In the genomic region with DNA sequence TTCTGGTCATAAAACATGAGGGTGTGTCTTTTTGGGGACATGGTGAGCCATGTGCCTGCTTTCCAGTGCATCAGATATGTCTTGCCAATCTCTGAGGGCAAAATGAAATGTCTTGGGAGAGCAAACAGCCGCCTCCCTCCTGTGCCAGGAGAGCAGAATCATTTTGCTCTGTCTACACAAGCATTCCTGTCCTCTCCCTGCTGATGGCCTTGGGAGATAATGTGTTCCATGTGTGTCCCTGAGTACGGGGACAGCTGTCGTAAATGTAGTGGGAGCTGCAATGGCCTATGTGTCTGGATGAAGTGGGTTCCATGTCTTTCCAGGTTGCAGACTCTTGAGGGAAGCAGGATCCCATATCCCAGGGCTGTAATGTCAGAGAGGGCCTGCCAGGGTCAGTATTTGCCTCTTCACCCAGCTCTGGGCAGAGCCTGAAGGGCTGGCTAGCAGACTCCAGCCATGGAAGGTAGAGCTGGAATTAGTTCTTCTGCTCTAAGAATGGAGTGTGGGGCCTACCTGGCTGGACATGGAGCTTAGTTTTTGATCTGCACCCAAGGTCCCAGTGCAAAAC, we compare ENCODE assay signal across 22 cellular contexts. TPM values are rescaled to one million over a fixed set of nuclear protein-coding genes. Genes with fewer than 3 reads are reported as not detected.
DNase-seq lines count a peak whose midpoint lies in the region; ATAC-seq, FAIRE-seq and TF ChIP-seq lines count a peak whose summit lies in the region.
"Had no signal": no experiment of that assay in that cellular context is flagged by ENCODE, and none has a peak within 500 bp of the region (broad histone marks: within the 10 kb centered on the region; RNA-seq: fewer than 3 reads in every experiment).

No MANE protein-coding gene starts in this region.

- H3K27me3 Mint-ChIP-seq in MCF 10A (ENCODE audit: insufficient read depth, unreplicated experiment), result no peaks in the 10 kb centered on the region

- in situ Hi-C loops in mammary epithelial cell (cut with MboI; ENCODE audit: low sequenced_read_pairs in 2 of 2), result no loop called here
- in situ Hi-C loops in HepG2 (cut with HindIII; ENCODE audit: extremely low pct_ligation_motif_present, low pct_unique_long_range_greater_than_20kb), result no loop called here
- in situ Hi-C loops in GM13976 (cut with MboI; ENCODE audit: low sequenced_read_pairs, unreplicated experiment), result no loop called here

- 94% methylated on average over 3 of the region's 3 CpGs for WGBS in mammary epithelial cell (ENCODE audit: low coverage, missing lambda C conversion rate)
- 29 to 66% (median 61%) methylated on average over 3 of the region's 3 CpGs for WGBS in adrenal gland, 4 donors
- 7% methylated on average over 3 of the region's 3 CpGs for WGBS in HepG2 (ENCODE audit: low lambda C conversion rate)
- WGBS in spleen, 5 donors, result 64 to 86% (median 69%) methylated on average over 3 of the region's 3 CpGs

- POLR2A ChIA-PET in MCF 10A (lab: Yijun Ruan, JAX), result interaction anchor here (0.5 to 6.2 kb wide), 13 partner anchors 12 to 818 kb away, joined by 3 to 91 read pairs (median 4); partner anchors contain the start of gene MAFB
- POLR2A ChIA-PET in HepG2 (lab: Yijun Ruan, JAX), result no interaction called here

- peak overlapping the region; percentile 80 for H3K27ac Mint-ChIP-seq in MCF 10A (ENCODE audit: low read depth, unreplicated experiment)
- H3K27ac Mint-ChIP-seq: B cell, IgD-negative memory B cell had no signal

- H3K4me3 ChIP-seq in mammary epithelial cell (replicated peaks in 1 of 3; ENCODE audit: insufficient read depth in 1 of 3, low read depth in 2 of 3, low read length in 3 of 3) (no peak overlapping the region), adrenal gland (no peak overlapping the region), HepG2 (replicated peaks in 1 of 3; ENCODE audit: insufficient read depth in 1 of 3, low read depth in 2 of 3, low read length in 3 of 3) (no peak overlapping the region), spleen (no peak overlapping the region)
- H3K4me3 ChIP-seq: GM23248, HAP-1 had no signal

- intact Hi-C loops in MCF 10A (cut with micrococcal nuclease), result no loop called here
- intact Hi-C loops in mammary epithelial cell (cut with micrococcal nuclease), result no loop called here
- intact Hi-C loops in adrenal gland (cut with DNase I), result no loop called here
- intact Hi-C loops in HepG2 (cut with micrococcal nuclease; ENCODE audit: unreplicated experiment), result no loop called here
- intact Hi-C loops in spleen (cut with DNase I; ENCODE audit: low total_unique reads), result loop anchor here (5.0 kb wide), 1 partner anchor 39 kb away; the partner anchor contains the start of gene MAFB

- H2AFZ ChIP-seq in mammary epithelial cell (ENCODE audit: low read depth, low read length) (no peak overlapping the region), HepG2 (ENCODE audit: low read length) (no peak overlapping the region)
- H2AFZ ChIP-seq: GM23248 had no signal

- H3K9me3 ChIP-seq in mammary epithelial cell (replicated peaks; ENCODE audit: insufficient read depth, low read length) (no peaks in the 10 kb centered on the region), adrenal gland (replicated peaks in 1 of 3) (no peaks in the 10 kb centered on the region), HepG2 (ENCODE audit: low read length) (no peaks in the 10 kb centered on the region), spleen (no peaks in the 10 kb centered on the region)
- H3K9me3 ChIP-seq: HAP-1 had no signal

- BruUV-seq in MCF 10A (replicated peaks; lab: Mats Ljungman, UMichigan), result no TSS peak
- no TSS peak for BruUV-seq in mammary epithelial cell (replicated peaks; lab: Mats Ljungman, UMichigan)
- no TSS peak for BruUV-seq in HepG2 (replicated peaks; lab: Mats Ljungman, UMichigan)

- H3K9me3 Mint-ChIP-seq in MCF 10A (ENCODE audit: unreplicated experiment), result no peaks in the 10 kb centered on the region

- H3K4me1 ChIP-seq in mammary epithelial cell (ENCODE audit: insufficient read depth, low read length) (peaks cover 16% of the 10 kb centered on the region), adrenal gland (replicated peaks in 1 of 2) (peaks cover 10 to 33% of the 10 kb centered on the region in 2 donors), HepG2 (ENCODE audit: insufficient read depth, low read length) (peaks cover 9% of the 10 kb centered on the region; the same call in 1 of the 2 replicates), spleen (peaks cover 5 to 64% (median 53%) of the 10 kb centered on the region in 6 donors)
- H3K4me1 ChIP-seq: HAP-1 had no signal

- H3K4me2 ChIP-seq in mammary epithelial cell (ENCODE audit: insufficient read depth, low read depth, low read length), result no peak overlapping the region
- no peak overlapping the region for H3K4me2 ChIP-seq in HepG2 (ENCODE audit: low read depth, low read length)

- no peak for TF ChIP-seq POLR2A in adrenal gland (IDR thresholded peaks at IDR 0.05)
- no peak for TF ChIP-seq POLR2A in HepG2 (IDR thresholded peaks at IDR 0.05; ENCODE audit: insufficient read depth in 1 of 2, low read depth in 2 of 2, low read length in 2 of 2)
- no peak for TF ChIP-seq POLR2A in spleen (IDR thresholded peaks at IDR 0.05)

- dilution Hi-C loops in mammary epithelial cell (cut with HindIII; ENCODE audit: low sequenced_read_pairs), result no loop called here

- H3K36me3 Mint-ChIP-seq in MCF 10A (ENCODE audit: insufficient read depth, unreplicated experiment), result no peaks in the 10 kb centered on the region

- no peaks in the 10 kb centered on the region for H4K20me1 ChIP-seq in mammary epithelial cell (ENCODE audit: insufficient read depth, low read length)
- no peaks in the 10 kb centered on the region for H4K20me1 ChIP-seq in HepG2 (ENCODE audit: insufficient read depth, low read length)

- peaks cover 44% of the 10 kb centered on the region for H3K4me1 Mint-ChIP-seq in MCF 10A (ENCODE audit: insufficient read depth, unreplicated experiment)
- H3K4me1 Mint-ChIP-seq: B cell had no signal

- TF ChIP-seq CTCF in MCF 10A (IDR thresholded peaks at IDR 0.05; ENCODE audit: unreplicated experiment), result no peak
- TF ChIP-seq CTCF in mammary epithelial cell (conservative IDR thresholded peaks at IDR 0.05 in 1 of 2, IDR thresholded peaks at IDR 0.05 in 1 of 2; ENCODE audit: extremely low read depth in 1 of 2, insufficient read depth in 1 of 2, low read depth in 1 of 2, low read length in 2 of 2), result no peak
- TF ChIP-seq CTCF in adrenal gland (IDR thresholded peaks at IDR 0.05), result no peak
- peak; percentile 33 for TF ChIP-seq CTCF in HepG2 (CRISPR knock-in tag; IDR thresholded peaks at IDR 0.05)
- no peak for TF ChIP-seq CTCF in spleen (IDR thresholded peaks at IDR 0.05 in 8 of 11, conservative IDR thresholded peaks at IDR 0.05 in 3 of 11)
- no peak for TF ChIP-seq CTCF in GM13976 (IDR thresholded peaks at IDR 0.05; ENCODE audit: borderline replicate concordance, control extremely low read depth, extremely low read depth, insufficient read depth, missing control alignments)

- H3K79me2 ChIP-seq in mammary epithelial cell (ENCODE audit: insufficient read depth, low read length) (no peaks in the 10 kb centered on the region), HepG2 (ENCODE audit: insufficient read depth, low read length) (no peaks in the 10 kb centered on the region)

- H3K27ac ChIP-seq in mammary epithelial cell (ENCODE audit: insufficient read depth, low read depth, low read length), result no peak overlapping the region
- peak overlapping the region in 1 of 5 donors; percentile 35 for H3K27ac ChIP-seq in adrenal gland
- no peak overlapping the region for H3K27ac ChIP-seq in HepG2 (ENCODE audit: extremely low read length, insufficient read depth, low read length)
- peak overlapping the region in 5 of 8 donors; percentile 53 to 77 (median 75) for H3K27ac ChIP-seq in spleen
- H3K27ac ChIP-seq: GM23248 had no signal

- TF ChIP-seq EP300 in HepG2 (IDR thresholded peaks at IDR 0.05; ENCODE audit: low read depth in 2 of 2, low read length in 2 of 2) (no peak), HepG2 (CRISPR knock-in tag; IDR thresholded peaks at IDR 0.05; ENCODE audit: borderline replicate concordance) (no peak)

- H3K27me3 ChIP-seq in mammary epithelial cell (ENCODE audit: insufficient read depth, low read length) (no peaks in the 10 kb centered on the region), adrenal gland (no peaks in the 10 kb centered on the region), HepG2 (ENCODE audit: control insufficient read depth in 1 of 2, insufficient read depth in 2 of 2, low read length in 2 of 2) (no peaks in the 10 kb centered on the region; a peak in 1 of 5 replicates), spleen (replicated peaks in 1 of 7) (peaks cover 0 to 7% (median 0%) of the 10 kb centered on the region in 7 donors)

- no peak for FAIRE-seq in HepG2 (lab: Jason Lieb, UNC)
- FAIRE-seq: A204.1, D721Med had no signal

- no peak for DNase-seq in MCF 10A (ENCODE audit: unreplicated experiment)
- DNase-seq in mammary epithelial cell, result no peak
- peak in 6 of 7 donors; percentile 42 to 72 (median 63) for DNase-seq in adrenal gland
- DNase-seq in HepG2 (ENCODE audit: low spot score), result peak; percentile 49
- no peak for DNase-seq in spleen
- no peak for DNase-seq in hippocampal formation (lab: John Stamatoyannopoulos, UW)
- DNase-seq in GM13976 (ENCODE audit: low spot score), result no peak
- DNase-seq: EL, GF-D8, GM23248, NCI-H1694 treated with DMSO at 0.1 percent for 48 hours, NCI-H2081 treated with DMSO at 0.1 percent for 48 hours, NCI-H2171 treated with DMSO at 0.1 percent for 48 hours, NCI-H524 treated with DMSO at 0.1 percent for 48 hours, NCI-H82, Right ventricle myocardium superior had no signal

- H3K36me3 ChIP-seq in mammary epithelial cell (ENCODE audit: insufficient read depth, low read length), result no peaks in the 10 kb centered on the region
- H3K36me3 ChIP-seq in adrenal gland (replicated peaks in 1 of 2), result no peaks in the 10 kb centered on the region
- H3K36me3 ChIP-seq in HepG2 (replicated peaks in 1 of 2; ENCODE audit: control insufficient read depth in 1 of 2, insufficient read depth in 2 of 2, low read length in 2 of 2), result no peaks in the 10 kb centered on the region
- no peaks in the 10 kb centered on the region for H3K36me3 ChIP-seq in spleen
- H3K36me3 ChIP-seq: HAP-1 had no signal

- CTCF ChIA-PET in MCF 10A (lab: Yijun Ruan, JAX), result interaction anchor here (0.6 to 5.5 kb wide), 14 partner anchors 12 to 1600 kb away, joined by 3 to 48 read pairs (median 4); partner anchors contain the start of gene MAFB
- CTCF ChIA-PET in mammary epithelial cell (lab: Charles Lee; ENCODE audit: low non-redundant PET), result no interaction called here
- CTCF ChIA-PET in HepG2 (lab: Yijun Ruan, JAX; ENCODE audit: low intra/inter-chr PET ratio, low total read pairs), result no interaction called here

- TF ChIP-seq RAD21 in HepG2 (CRISPR knock-in tag; IDR thresholded peaks at IDR 0.05), result 0 out of 2 replicates have a peak, but pooled peaks have one; percentile 32

- H3K9ac ChIP-seq in mammary epithelial cell (ENCODE audit: insufficient read depth, low read length) (no peak overlapping the region), HepG2 (ENCODE audit: insufficient read depth, low read depth, low read length) (no peak overlapping the region)
- H3K9ac ChIP-seq: GM23248 had no signal

- ATAC-seq in HepG2 (peak; percentile 77), HG03521 (IDR thresholded peaks at IDR 0.05; ENCODE audit: unreplicated experiment) (no peak)

- no peak overlapping the region for H3K4me3 Mint-ChIP-seq in MCF 10A (ENCODE audit: unreplicated experiment)
- H3K4me3 Mint-ChIP-seq: B cell, IgD-negative memory B cell had no signal

RNA-seq across cellular contexts. Expression of gene MAFB, which starts 40.4 kb away (rescaled TPM):
- 15.9 and 19.7 TPM in 2 replicates for total RNA-seq in MCF 10A (2022)
- total RNA-seq in mammary epithelial cell, result 1 to 10 TPM in 1 of 2 donors, under 1 TPM in 1; 0.47 to 6.5 TPM
- 0.16 TPM for polyA plus RNA-seq in mammary epithelial cell
- not detected for polyA minus RNA-seq in mammary epithelial cell
- total RNA-seq in adrenal gland, result 10 to 100 TPM; 33.9 to 79.0 (median 47.5) TPM
- polyA plus RNA-seq in adrenal gland, result 10 to 100 TPM in 2 of 3 donors, 1 to 10 TPM in 1; 7.5 to 16.3 (median 12.4) TPM
- 0.11 and 0.18 TPM in 2 replicates for total RNA-seq in HepG2 (2016; rRNA removed; fragmentation: Illumina TruSeq; extraction: Trizol)
- total RNA-seq in HepG2 (2016; cell fraction: cytosol; rRNA removed; fragmentation: Illumina TruSeq; extraction: Trizol; ENCODE audit: low read depth), result not detected in 2 replicates
- 0.06 and 0.27 TPM in 2 replicates for total RNA-seq in HepG2 (2016; cell fraction: insoluble cytoplasmic fraction; rRNA removed; fragmentation: Illumina TruSeq; extraction: Trizol)
- 0.03 and 0.09 TPM in 2 replicates for total RNA-seq in HepG2 (2016; cell fraction: membrane; rRNA removed; fragmentation: Illumina TruSeq; extraction: Trizol)
- 0.13 and 0.25 TPM in 2 replicates for total RNA-seq in HepG2 (2016; cell fraction: nucleus; rRNA removed; fragmentation: Illumina TruSeq; extraction: Trizol)
- 0.08 and 0.14 TPM in 2 replicates for polyA plus RNA-seq in HepG2 (2011; rRNA removed)
- 0.04 and 0.10 TPM in 2 replicates for polyA plus RNA-seq in HepG2 (2011; cell fraction: cytosol; rRNA removed)
- polyA plus RNA-seq in HepG2 (2011; cell fraction: nucleus; rRNA removed), result 0.14 and 0.24 TPM in 2 replicates
- polyA plus RNA-seq in HepG2 (2012), result 0.11 and 0.28 TPM in 2 replicates
- polyA plus RNA-seq in HepG2 (2016; cell fraction: cytosol; fragmentation: Illumina TruSeq; extraction: Trizol; ENCODE audit: low read depth), result not detected in 2 replicates
- 0.26 and 0.32 TPM in 2 replicates for polyA plus RNA-seq in HepG2 (2016; cell fraction: insoluble cytoplasmic fraction; fragmentation: Illumina TruSeq; extraction: Trizol; ENCODE audit: low read depth)
- 0.05 and 0.07 TPM in 2 replicates for polyA plus RNA-seq in HepG2 (2016; cell fraction: membrane; fragmentation: Illumina TruSeq; extraction: Trizol; ENCODE audit: low read depth)
- 0.39 and 0.52 TPM in 2 replicates for polyA plus RNA-seq in HepG2 (2016; cell fraction: nucleus; fragmentation: Illumina TruSeq; extraction: Trizol; ENCODE audit: insufficient read depth, low read depth)
- polyA minus RNA-seq in HepG2 (2011; rRNA and poly(A)+ RNA removed; ENCODE audit: low replicate concordance), result 0.06 and 0.98 TPM in 2 replicates
- 0.18 and 0.20 TPM in 2 replicates for polyA minus RNA-seq in HepG2 (2011; cell fraction: cytosol; rRNA and poly(A)+ RNA removed)
- polyA minus RNA-seq in HepG2 (2011; cell fraction: nucleus; rRNA and poly(A)+ RNA removed), result 0.12 and 0.13 TPM in 2 replicates
- total RNA-seq in spleen, result 100 to 1,000 TPM; 140 to 295 (median 194) TPM
- polyA plus RNA-seq in spleen, result 10 to 100 TPM; 18.7 to 53.2 (median 27.3) TPM
- polyA plus RNA-seq: IgD-negative memory B cell had no signal

Comparison
In these comparisons a context has a peak if more than half of its experiments do, and no peak if none do; other contexts are left out.
1. DNase-seq: peak in adrenal gland (6 of 7) and HepG2 (single experiment); none in MCF 10A (single experiment), mammary epithelial cell (single experiment), spleen (single experiment), hippocampal formation (0 of 2) and GM13976 (single experiment).
2. H3K27ac ChIP-seq: peak in spleen (5 of 8); none in mammary epithelial cell (single experiment) and HepG2 (single experiment).